14 cellular contexts compared by ENCODE assay signal in genomic region chr5:14217587-14217986, GRCh38.
DNase-seq lines count a peak whose midpoint lies in the region; ATAC-seq and TF ChIP-seq lines count a peak whose summit lies in the region.
"Had no signal": no experiment of that assay in that cellular context is flagged by ENCODE, and none has a peak within 500 bp of the region (broad histone marks: within the 10 kb centered on the region; RNA-seq: fewer than 3 reads in every experiment).

No MANE protein-coding gene starts in this region.

- H3K27ac Mint-ChIP-seq in nephron: peak overlapping the region; percentile 37 to 57 (median 50)
- H3K27ac Mint-ChIP-seq in effector memory CD8-positive, alpha-beta T cell: no peak overlapping the region

- no peak overlapping the region for H3K4me3 Mint-ChIP-seq in nephron
- peak overlapping the region in 1 of 2 donors; percentile 23 for H3K4me3 Mint-ChIP-seq in effector memory CD8-positive, alpha-beta T cell

- intact Hi-C loops in Right ventricle myocardium superior (cut with DNase I): no loop called here
- intact Hi-C loops in cardiac septum (cut with DNase I): no loop called here
- intact Hi-C loops in left ventricle myocardium superior (cut with micrococcal nuclease): no loop called here

- no peaks in the 10 kb centered on the region for H3K9me3 Mint-ChIP-seq in nephron
- peaks cover 0 to 2% of the 10 kb centered on the region in 2 donors for H3K9me3 Mint-ChIP-seq in effector memory CD8-positive, alpha-beta T cell

- no peaks in the 10 kb centered on the region for H3K36me3 Mint-ChIP-seq in nephron (ENCODE audit: low read depth)
- H3K36me3 Mint-ChIP-seq in effector memory CD8-positive, alpha-beta T cell (ENCODE audit: insufficient read depth): no peaks in the 10 kb centered on the region

- TF ChIP-seq CTCF in nephron (IDR thresholded peaks at IDR 0.05; ENCODE audit: unreplicated experiment in 3 of 3): no peak

- DNase-seq in Right ventricle myocardium superior (no peak), cardiac septum (ENCODE audit: low spot score) (no peak), left ventricle myocardium superior (peak; percentile 44), A172 (ENCODE audit: low spot score) (no peak), NCI-H1694 treated with DMSO at 0.1 percent for 48 hours (lab: John Stamatoyannopoulos, UW) (no peak)
- DNase-seq in effector memory CD8-positive, alpha-beta T cell: no peak
- DNase-seq: 8988T, DMS79 treated with DMSO at 0.1 percent for 48 hours, NCI-H1105, SHP77 treated with DMSO at 0.1 percent for 48 hours, T-helper 2 cell had no signal

- peaks cover 79% of the 10 kb centered on the region for H3K4me1 Mint-ChIP-seq in nephron
- peaks cover 4 to 22% of the 10 kb centered on the region in 2 donors for H3K4me1 Mint-ChIP-seq in effector memory CD8-positive, alpha-beta T cell (ENCODE audit: low read depth in 2 of 2)

- H3K27me3 Mint-ChIP-seq in nephron (ENCODE audit: low read depth): no peaks in the 10 kb centered on the region
- H3K27me3 Mint-ChIP-seq in effector memory CD8-positive, alpha-beta T cell: peaks cover 0 to 39% of the 10 kb centered on the region in 2 donors

- peak; percentile 69 for ATAC-seq in Right ventricle myocardium superior (ENCODE audit: poor library complexity)
- peak; percentile 72 for ATAC-seq in left ventricle myocardium superior
- ATAC-seq in HG02798 (IDR thresholded peaks at IDR 0.05; ENCODE audit: poor library complexity, unreplicated experiment): no peak
- no peak for ATAC-seq in effector memory CD8-positive, alpha-beta T cell (replicated peaks)
- ATAC-seq: activated CD4-positive, CD25-positive, alpha-beta regulatory T cell treated with anti-CD3 and anti-CD28 coated beads, Interleukin-2, amount 50 U/mL, for 24 hours had no signal

Comparison
In these comparisons a context has a peak if more than half of its experiments do, and no peak if none do; other contexts are left out.
1. ATAC-seq: peak in Right ventricle myocardium superior (single experiment) and left ventricle myocardium superior (single experiment); none in HG02798 (single experiment) and effector memory CD8-positive, alpha-beta T cell (single experiment).
2. H3K27ac Mint-ChIP-seq: peak in nephron (3 of 3); none in effector memory CD8-positive, alpha-beta T cell (0 of 2).